1 cellular context compared by ENCODE assay signal in the genomic region with DNA sequence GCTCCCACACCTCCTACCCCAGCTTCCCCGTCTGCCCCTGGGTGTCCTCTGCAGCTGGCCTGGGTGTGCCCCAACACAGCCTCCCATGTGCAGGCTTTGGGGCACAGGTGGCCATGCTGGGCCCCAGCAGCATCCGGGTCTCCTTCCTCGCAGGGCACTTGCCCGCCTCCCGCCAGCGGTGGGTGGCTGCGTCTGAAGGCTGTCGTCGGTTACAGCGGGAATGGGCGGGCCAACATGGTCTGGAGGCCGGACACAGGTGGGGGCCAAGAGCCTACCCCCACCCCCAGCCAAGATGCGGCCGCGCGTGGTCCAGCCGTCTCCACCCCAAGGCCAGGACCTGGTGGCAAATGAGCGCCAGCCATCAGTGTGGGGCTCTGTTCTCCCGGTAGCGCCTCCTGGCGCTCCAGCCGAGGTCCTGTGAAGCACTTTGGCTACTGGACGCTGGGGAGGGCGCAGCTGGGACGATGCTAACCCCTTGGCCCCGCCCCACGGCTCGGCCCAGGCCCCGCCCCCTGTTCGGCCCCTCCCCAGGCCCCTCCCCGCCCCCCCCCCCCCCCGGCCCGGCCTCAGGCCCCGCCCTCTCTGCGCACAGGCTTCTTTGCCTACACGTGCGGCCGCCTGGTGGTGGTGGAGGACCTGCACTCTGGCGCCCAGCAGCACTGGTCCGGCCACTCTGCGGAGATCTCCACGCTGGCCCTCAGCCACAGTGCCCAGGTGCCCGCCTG.
TF ChIP-seq lines count a peak whose summit lies in the region.

No MANE protein-coding gene starts in this region.

TF ChIP-seq in K562, 482 proteins besides CTCF, POLR2A, EP300 and RAD21 (continued from another document and continues in another):
- TF ChIP-seq ZC3H8 (IDR thresholded peaks at IDR 0.05) (no peak), ZNF197 (CRISPR knock-in tag; IDR thresholded peaks at IDR 0.05; ENCODE audit: low read depth) (no peak), NFRKB (IDR thresholded peaks at IDR 0.05; ENCODE audit: low read depth) (no peak), ERF (CRISPR knock-in tag; IDR thresholded peaks at IDR 0.05) (0 out of 2 replicates have a peak, but pooled peaks have one; percentile 72), PCBP2 (IDR thresholded peaks at IDR 0.05; ENCODE audit: low read depth, low read length, poor library complexity, severe bottlenecking) (no peak), YBX1 (IDR thresholded peaks at IDR 0.05) (no peak), ZNF253 (CRISPR knock-in tag; conservative IDR thresholded peaks at IDR 0.05) (no peak), KLF13 (tag; IDR thresholded peaks at IDR 0.05; ENCODE audit: borderline replicate concordance, low read depth) (no peak), ZNF184 (CRISPR knock-in tag; IDR thresholded peaks at IDR 0.05) (no peak), FOXJ2 (tag; IDR thresholded peaks at IDR 0.05) (no peak), CHD2 (IDR thresholded peaks at IDR 0.05; ENCODE audit: low read depth, low read length) (no peak), GABPA (tag; conservative IDR thresholded peaks at IDR 0.05; ENCODE audit: low read depth) (no peak), RCOR1 (IDR thresholded peaks at IDR 0.05; ENCODE audit: borderline replicate concordance in 1 of 2, low read depth in 2 of 2, low read length in 2 of 2) (peak in 1 of 2 experiments; percentile 86; a peak in 1 of 4 replicates), MYC (IDR thresholded peaks at IDR 0.05; ENCODE audit: low read depth, low read length) (peak; percentile 44; the same call in 1 of the 2 replicates), MYC (CRISPR knock-in tag; IDR thresholded peaks at IDR 0.05; ENCODE audit: borderline replicate concordance, low read depth) (no peak), MAFF (IDR thresholded peaks at IDR 0.05; ENCODE audit: low read length) (no peak), POLR3G (IDR thresholded peaks at IDR 0.05; ENCODE audit: extremely low read depth, insufficient read length, insufficient replicate concordance) (no peak), NFATC3 (IDR thresholded peaks at IDR 0.05) (no peak), KLF10 (CRISPR knock-in tag; IDR thresholded peaks at IDR 0.05) (no peak), TRIM24 (IDR thresholded peaks at IDR 0.05) (no peak), PURB (CRISPR knock-in tag; IDR thresholded peaks at IDR 0.05; ENCODE audit: low read depth) (no peak), EWSR1 (IDR thresholded peaks at IDR 0.05; ENCODE audit: borderline replicate concordance, low read depth, partially characterized antibody) (no peak), ZNF12 (CRISPR knock-in tag; IDR thresholded peaks at IDR 0.05) (no peak), SIN3A (IDR thresholded peaks at IDR 0.05; ENCODE audit: borderline replicate concordance in 2 of 2, control insufficient read depth in 1 of 2, low read depth in 2 of 2, low read length in 2 of 2) (peak in 1 of 2 experiments; percentile 57; a peak in 1 of 4 replicates), ETV5 (CRISPR knock-in tag; IDR thresholded peaks at IDR 0.05; ENCODE audit: low read depth) (no peak), KAT8 (IDR thresholded peaks at IDR 0.05; ENCODE audit: low read depth) (no peak), NR2C1 (IDR thresholded peaks at IDR 0.05) (no peak), NR2C1 (tag; IDR thresholded peaks at IDR 0.05) (no peak), FOXA1 (IDR thresholded peaks at IDR 0.05; ENCODE audit: borderline replicate concordance) (no peak), BMI1 (IDR thresholded peaks at IDR 0.05; ENCODE audit: low read length) (no peak), ZNF124 (CRISPR knock-in tag; IDR thresholded peaks at IDR 0.05) (no peak), POU5F1 (IDR thresholded peaks at IDR 0.05; ENCODE audit: borderline replicate concordance, low read depth, low read length, partially characterized antibody) (no peak), EGR1 (conservative IDR thresholded peaks at IDR 0.05) (no peak), SUPT5H (IDR thresholded peaks at IDR 0.05) (no peak), KDM5B (IDR thresholded peaks at IDR 0.05; ENCODE audit: insufficient replicate concordance, low read depth, low read length) (no peak), THRAP3 (IDR thresholded peaks at IDR 0.05; ENCODE audit: borderline replicate concordance) (no peak), ZNF764 (CRISPR knock-in tag; IDR thresholded peaks at IDR 0.05; ENCODE audit: low read depth) (peak; percentile 67; the same call in 1 of the 2 replicates), ADNP (tag; IDR thresholded peaks at IDR 0.05) (no peak), ZBTB7A (IDR thresholded peaks at IDR 0.05; ENCODE audit: borderline replicate concordance, control insufficient read depth, low read depth, low read length) (0 out of 2 replicates have a peak, but pooled peaks have one; percentile 28), ZNF507 (tag; conservative IDR thresholded peaks at IDR 0.05) (no peak), HDGF (IDR thresholded peaks at IDR 0.05) (peak; percentile 82; the same call in 1 of the 2 replicates), SNIP1 (IDR thresholded peaks at IDR 0.05; ENCODE audit: low read depth) (no peak), NUFIP1 (IDR thresholded peaks at IDR 0.05; ENCODE audit: partially characterized antibody) (no peak), L3MBTL2 (IDR thresholded peaks at IDR 0.05) (peak; percentile 60; the same call in 1 of the 2 replicates), SREBF1 (IDR thresholded peaks at IDR 0.05; ENCODE audit: borderline replicate concordance, low read depth, low read length) (no peak), RBM25 (IDR thresholded peaks at IDR 0.05; ENCODE audit: low read depth, low read length, severe bottlenecking) (no peak), GATAD2A (IDR thresholded peaks at IDR 0.05) (no peak), PHB (CRISPR knock-in tag; IDR thresholded peaks at IDR 0.05) (no peak)
- TF ChIP-seq, protein P1, sequence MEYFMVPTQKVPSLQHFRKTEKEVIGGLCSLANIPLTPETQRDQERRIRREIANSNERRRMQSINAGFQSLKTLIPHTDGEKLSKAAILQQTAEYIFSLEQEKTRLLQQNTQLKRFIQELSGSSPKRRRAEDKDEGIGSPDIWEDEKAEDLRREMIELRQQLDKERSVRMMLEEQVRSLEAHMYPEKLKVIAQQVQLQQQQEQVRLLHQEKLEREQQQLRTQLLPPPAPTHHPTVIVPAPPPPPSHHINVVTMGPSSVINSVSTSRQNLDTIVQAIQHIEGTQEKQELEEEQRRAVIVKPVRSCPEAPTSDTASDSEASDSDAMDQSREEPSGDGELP (CRISPR knock-in tag; IDR thresholded peaks at IDR 0.05; ENCODE audit: borderline replicate concordance): peak; percentile 94
- TF ChIP-seq, protein P2, sequence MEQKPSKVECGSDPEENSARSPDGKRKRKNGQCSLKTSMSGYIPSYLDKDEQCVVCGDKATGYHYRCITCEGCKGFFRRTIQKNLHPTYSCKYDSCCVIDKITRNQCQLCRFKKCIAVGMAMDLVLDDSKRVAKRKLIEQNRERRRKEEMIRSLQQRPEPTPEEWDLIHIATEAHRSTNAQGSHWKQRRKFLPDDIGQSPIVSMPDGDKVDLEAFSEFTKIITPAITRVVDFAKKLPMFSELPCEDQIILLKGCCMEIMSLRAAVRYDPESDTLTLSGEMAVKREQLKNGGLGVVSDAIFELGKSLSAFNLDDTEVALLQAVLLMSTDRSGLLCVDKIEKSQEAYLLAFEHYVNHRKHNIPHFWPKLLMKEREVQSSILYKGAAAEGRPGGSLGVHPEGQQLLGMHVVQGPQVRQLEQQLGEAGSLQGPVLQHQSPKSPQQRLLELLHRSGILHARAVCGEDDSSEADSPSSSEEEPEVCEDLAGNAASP (IDR thresholded peaks at IDR 0.05): no peak
- TF ChIP-seq, protein P3, sequence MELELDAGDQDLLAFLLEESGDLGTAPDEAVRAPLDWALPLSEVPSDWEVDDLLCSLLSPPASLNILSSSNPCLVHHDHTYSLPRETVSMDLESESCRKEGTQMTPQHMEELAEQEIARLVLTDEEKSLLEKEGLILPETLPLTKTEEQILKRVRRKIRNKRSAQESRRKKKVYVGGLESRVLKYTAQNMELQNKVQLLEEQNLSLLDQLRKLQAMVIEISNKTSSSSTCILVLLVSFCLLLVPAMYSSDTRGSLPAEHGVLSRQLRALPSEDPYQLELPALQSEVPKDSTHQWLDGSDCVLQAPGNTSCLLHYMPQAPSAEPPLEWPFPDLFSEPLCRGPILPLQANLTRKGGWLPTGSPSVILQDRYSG (tag; conservative IDR thresholded peaks at IDR 0.05; ENCODE audit: low read depth): no peak
- TF ChIP-seq, protein P4, sequence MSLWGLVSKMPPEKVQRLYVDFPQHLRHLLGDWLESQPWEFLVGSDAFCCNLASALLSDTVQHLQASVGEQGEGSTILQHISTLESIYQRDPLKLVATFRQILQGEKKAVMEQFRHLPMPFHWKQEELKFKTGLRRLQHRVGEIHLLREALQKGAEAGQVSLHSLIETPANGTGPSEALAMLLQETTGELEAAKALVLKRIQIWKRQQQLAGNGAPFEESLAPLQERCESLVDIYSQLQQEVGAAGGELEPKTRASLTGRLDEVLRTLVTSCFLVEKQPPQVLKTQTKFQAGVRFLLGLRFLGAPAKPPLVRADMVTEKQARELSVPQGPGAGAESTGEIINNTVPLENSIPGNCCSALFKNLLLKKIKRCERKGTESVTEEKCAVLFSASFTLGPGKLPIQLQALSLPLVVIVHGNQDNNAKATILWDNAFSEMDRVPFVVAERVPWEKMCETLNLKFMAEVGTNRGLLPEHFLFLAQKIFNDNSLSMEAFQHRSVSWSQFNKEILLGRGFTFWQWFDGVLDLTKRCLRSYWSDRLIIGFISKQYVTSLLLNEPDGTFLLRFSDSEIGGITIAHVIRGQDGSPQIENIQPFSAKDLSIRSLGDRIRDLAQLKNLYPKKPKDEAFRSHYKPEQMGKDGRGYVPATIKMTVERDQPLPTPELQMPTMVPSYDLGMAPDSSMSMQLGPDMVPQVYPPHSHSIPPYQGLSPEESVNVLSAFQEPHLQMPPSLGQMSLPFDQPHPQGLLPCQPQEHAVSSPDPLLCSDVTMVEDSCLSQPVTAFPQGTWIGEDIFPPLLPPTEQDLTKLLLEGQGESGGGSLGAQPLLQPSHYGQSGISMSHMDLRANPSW (CRISPR knock-in tag; IDR thresholded peaks at IDR 0.05): no peak
- TF ChIP-seq, protein P5, sequence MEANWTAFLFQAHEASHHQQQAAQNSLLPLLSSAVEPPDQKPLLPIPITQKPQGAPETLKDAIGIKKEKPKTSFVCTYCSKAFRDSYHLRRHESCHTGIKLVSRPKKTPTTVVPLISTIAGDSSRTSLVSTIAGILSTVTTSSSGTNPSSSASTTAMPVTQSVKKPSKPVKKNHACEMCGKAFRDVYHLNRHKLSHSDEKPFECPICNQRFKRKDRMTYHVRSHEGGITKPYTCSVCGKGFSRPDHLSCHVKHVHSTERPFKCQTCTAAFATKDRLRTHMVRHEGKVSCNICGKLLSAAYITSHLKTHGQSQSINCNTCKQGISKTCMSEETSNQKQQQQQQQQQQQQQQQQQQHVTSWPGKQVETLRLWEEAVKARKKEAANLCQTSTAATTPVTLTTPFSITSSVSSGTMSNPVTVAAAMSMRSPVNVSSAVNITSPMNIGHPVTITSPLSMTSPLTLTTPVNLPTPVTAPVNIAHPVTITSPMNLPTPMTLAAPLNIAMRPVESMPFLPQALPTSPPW (CRISPR knock-in tag; IDR thresholded peaks at IDR 0.05): peak; percentile 99
- TF ChIP-seq, protein P6, sequence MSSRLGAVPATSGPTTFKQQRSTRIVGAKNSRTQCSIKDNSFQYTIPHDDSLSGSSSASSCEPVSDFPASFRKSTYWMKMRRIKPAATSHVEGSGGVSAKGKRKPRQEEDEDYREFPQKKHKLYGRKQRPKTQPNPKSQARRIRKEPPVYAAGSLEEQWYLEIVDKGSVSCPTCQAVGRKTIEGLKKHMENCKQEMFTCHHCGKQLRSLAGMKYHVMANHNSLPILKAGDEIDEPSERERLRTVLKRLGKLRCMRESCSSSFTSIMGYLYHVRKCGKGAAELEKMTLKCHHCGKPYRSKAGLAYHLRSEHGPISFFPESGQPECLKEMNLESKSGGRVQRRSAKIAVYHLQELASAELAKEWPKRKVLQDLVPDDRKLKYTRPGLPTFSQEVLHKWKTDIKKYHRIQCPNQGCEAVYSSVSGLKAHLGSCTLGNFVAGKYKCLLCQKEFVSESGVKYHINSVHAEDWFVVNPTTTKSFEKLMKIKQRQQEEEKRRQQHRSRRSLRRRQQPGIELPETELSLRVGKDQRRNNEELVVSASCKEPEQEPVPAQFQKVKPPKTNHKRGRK (tag; IDR thresholded peaks at IDR 0.05): no peak
- TF ChIP-seq, protein P7, sequence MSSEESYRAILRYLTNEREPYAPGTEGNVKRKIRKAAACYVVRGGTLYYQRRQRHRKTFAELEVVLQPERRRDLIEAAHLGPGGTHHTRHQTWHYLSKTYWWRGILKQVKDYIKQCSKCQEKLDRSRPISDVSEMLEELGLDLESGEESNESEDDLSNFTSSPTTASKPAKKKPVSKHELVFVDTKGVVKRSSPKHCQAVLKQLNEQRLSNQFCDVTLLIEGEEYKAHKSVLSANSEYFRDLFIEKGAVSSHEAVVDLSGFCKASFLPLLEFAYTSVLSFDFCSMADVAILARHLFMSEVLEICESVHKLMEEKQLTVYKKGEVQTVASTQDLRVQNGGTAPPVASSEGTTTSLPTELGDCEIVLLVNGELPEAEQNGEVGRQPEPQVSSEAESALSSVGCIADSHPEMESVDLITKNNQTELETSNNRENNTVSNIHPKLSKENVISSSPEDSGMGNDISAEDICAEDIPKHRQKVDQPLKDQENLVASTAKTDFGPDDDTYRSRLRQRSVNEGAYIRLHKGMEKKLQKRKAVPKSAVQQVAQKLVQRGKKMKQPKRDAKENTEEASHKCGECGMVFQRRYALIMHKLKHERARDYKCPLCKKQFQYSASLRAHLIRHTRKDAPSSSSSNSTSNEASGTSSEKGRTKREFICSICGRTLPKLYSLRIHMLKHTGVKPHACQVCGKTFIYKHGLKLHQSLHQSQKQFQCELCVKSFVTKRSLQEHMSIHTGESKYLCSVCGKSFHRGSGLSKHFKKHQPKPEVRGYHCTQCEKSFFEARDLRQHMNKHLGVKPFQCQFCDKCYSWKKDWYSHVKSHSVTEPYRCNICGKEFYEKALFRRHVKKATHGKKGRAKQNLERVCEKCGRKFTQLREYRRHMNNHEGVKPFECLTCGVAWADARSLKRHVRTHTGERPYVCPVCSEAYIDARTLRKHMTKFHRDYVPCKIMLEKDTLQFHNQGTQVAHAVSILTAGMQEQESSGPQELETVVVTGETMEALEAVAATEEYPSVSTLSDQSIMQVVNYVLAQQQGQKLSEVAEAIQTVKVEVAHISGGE (CRISPR knock-in tag; IDR thresholded peaks at IDR 0.05): no peak
- TF ChIP-seq, protein P8, sequence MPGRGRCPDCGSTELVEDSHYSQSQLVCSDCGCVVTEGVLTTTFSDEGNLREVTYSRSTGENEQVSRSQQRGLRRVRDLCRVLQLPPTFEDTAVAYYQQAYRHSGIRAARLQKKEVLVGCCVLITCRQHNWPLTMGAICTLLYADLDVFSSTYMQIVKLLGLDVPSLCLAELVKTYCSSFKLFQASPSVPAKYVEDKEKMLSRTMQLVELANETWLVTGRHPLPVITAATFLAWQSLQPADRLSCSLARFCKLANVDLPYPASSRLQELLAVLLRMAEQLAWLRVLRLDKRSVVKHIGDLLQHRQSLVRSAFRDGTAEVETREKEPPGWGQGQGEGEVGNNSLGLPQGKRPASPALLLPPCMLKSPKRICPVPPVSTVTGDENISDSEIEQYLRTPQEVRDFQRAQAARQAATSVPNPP (IDR thresholded peaks at IDR 0.05; ENCODE audit: borderline replicate concordance, insufficient read depth, insufficient read length): no peak
- TF ChIP-seq, protein P9, sequence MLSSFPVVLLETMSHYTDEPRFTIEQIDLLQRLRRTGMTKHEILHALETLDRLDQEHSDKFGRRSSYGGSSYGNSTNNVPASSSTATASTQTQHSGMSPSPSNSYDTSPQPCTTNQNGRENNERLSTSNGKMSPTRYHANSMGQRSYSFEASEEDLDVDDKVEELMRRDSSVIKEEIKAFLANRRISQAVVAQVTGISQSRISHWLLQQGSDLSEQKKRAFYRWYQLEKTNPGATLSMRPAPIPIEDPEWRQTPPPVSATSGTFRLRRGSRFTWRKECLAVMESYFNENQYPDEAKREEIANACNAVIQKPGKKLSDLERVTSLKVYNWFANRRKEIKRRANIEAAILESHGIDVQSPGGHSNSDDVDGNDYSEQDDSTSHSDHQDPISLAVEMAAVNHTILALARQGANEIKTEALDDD (IDR thresholded peaks at IDR 0.05): no peak
